ENCODE assay signal across 8 cellular contexts in the genomic region with DNA sequence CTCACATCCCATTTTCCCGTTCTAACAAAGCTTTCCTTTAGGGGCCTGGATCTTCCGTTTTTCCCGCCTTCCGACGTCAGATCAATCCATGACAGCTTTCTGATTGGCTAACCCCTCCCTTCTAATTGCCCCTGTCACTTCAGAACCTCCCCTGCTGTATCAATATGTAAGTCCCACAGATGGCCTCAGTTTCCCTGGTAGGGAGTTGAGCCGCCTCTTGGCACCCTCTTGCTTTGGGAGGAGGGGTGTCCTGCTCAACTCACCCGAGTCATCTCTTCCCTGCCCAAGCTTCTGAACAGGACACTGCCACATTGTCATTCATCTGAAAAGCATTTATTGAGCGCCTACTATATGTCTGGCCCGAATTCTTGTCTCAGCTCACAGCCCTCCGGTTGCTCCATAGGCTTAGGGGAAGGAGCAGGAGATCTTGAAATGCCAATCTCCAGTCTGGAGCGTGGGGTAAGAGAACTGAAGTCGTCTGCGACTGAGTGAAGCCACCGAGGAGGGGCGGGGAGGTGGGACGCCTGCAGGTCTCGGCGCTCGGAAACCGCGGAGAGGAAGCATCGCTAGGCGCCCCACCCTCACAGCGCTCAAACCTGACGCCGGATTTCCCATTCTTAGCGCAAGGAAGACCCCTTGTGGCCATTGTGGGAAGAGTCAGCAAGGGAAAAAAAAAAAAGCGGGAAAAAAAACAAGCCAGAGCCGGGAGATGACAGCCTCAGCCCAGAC. TPM values are rescaled to one million over a fixed set of nuclear protein-coding genes. Genes with fewer than 3 reads are reported as not detected.
A peak's percentile ranks its signal among the peaks of the same experiment; 100 is the strongest.
DNase-seq lines count a peak whose midpoint lies in the region; ATAC-seq and TF ChIP-seq lines count a peak whose summit lies in the region.

No MANE protein-coding gene starts in this region.

- H3K27ac ChIP-seq in colonic mucosa (no peak overlapping the region), liver (ENCODE audit: low read depth in 1 of 2, low read length in 2 of 2) (no peak overlapping the region)

- H3K4me3 ChIP-seq in colonic mucosa (peak overlapping the region; percentile 9), liver (ENCODE audit: low read depth in 1 of 3, low read length in 3 of 3) (peak overlapping the region in 1 of 3 donors; percentile 21)

- TF ChIP-seq RAD21 in liver (IDR thresholded peaks at IDR 0.05) = peak; percentile 74 to 77

- DNase-seq in DMS 273 treated with DMSO at 0.1 percent for 48 hours (lab: John Stamatoyannopoulos, UW) = peak; percentile 40
- DNase-seq in NCI-H526 (lab: John Stamatoyannopoulos, UW) = peak; percentile 94 to 97
- DNase-seq in activated CD4-positive, alpha-beta T cell treated with anti-CD3 and anti-CD28 coated beads for 48 hours = peak; percentile 80
- DNase-seq in colonic mucosa = peak; percentile 77
- peak; percentile 68 for DNase-seq in stimulated activated CD4-positive, alpha-beta T cell treated with anti-CD3 and anti-CD28 coated beads, Interleukin-4, amount 100 ng/mL, for 1 hour

- intact Hi-C loops in colonic mucosa (cut with DNase I) = no loop called here

- 7% methylated on average over 29 of the region's 29 CpGs for WGBS in liver

- no peak overlapping the region for H3K9ac ChIP-seq in colonic mucosa (ENCODE audit: low read depth in 2 of 2, low read length in 2 of 2)
- H3K9ac ChIP-seq in liver (ENCODE audit: low read depth in 1 of 2, low read length in 2 of 2) = no peak overlapping the region

- no peaks in the 10 kb centered on the region for H3K9me3 ChIP-seq in colonic mucosa
- no peaks in the 10 kb centered on the region for H3K9me3 ChIP-seq in liver (ENCODE audit: control insufficient read depth in 4 of 4, low read length in 3 of 4)

- H3K4me1 ChIP-seq in colonic mucosa (peaks cover 21% of the 10 kb centered on the region), liver (ENCODE audit: control insufficient read depth in 4 of 4, insufficient read depth in 4 of 4, low read length in 3 of 4) (peaks cover 0 to 20% (median 10%) of the 10 kb centered on the region in 4 donors)

- TF ChIP-seq CTCF in colonic mucosa (IDR thresholded peaks at IDR 0.05) (peak; percentile 60), liver (IDR thresholded peaks at IDR 0.05; ENCODE audit: low read depth, low read length, missing input control) (peak; percentile 72)

- H3K27me3 ChIP-seq in colonic mucosa = peaks cover 52% of the 10 kb centered on the region
- H3K27me3 ChIP-seq in liver (ENCODE audit: control insufficient read depth in 4 of 4, insufficient read depth in 4 of 4, low read length in 3 of 4) = peaks cover 0 to 5% (median 3%) of the 10 kb centered on the region in 4 donors

- ATAC-seq in HG03432 (IDR thresholded peaks at IDR 0.05; ENCODE audit: unreplicated experiment) = peak; percentile 31
- ATAC-seq in HG03175 (IDR thresholded peaks at IDR 0.05; ENCODE audit: unreplicated experiment) = no peak

- H3K36me3 ChIP-seq in colonic mucosa = no peaks in the 10 kb centered on the region
- no peaks in the 10 kb centered on the region for H3K36me3 ChIP-seq in liver (ENCODE audit: control insufficient read depth in 4 of 4, insufficient read depth in 3 of 4, low read depth in 1 of 4, low read length in 3 of 4)

TF ChIP-seq in liver, 16 proteins besides CTCF, POLR2A, EP300 and RAD21:
- no peak for TF ChIP-seq JUND (IDR thresholded peaks at IDR 0.05)
- TF ChIP-seq, protein P1, sequence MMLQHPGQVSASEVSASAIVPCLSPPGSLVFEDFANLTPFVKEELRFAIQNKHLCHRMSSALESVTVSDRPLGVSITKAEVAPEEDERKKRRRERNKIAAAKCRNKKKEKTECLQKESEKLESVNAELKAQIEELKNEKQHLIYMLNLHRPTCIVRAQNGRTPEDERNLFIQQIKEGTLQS (IDR thresholded peaks at IDR 0.05) = no peak
- TF ChIP-seq, protein P2, sequence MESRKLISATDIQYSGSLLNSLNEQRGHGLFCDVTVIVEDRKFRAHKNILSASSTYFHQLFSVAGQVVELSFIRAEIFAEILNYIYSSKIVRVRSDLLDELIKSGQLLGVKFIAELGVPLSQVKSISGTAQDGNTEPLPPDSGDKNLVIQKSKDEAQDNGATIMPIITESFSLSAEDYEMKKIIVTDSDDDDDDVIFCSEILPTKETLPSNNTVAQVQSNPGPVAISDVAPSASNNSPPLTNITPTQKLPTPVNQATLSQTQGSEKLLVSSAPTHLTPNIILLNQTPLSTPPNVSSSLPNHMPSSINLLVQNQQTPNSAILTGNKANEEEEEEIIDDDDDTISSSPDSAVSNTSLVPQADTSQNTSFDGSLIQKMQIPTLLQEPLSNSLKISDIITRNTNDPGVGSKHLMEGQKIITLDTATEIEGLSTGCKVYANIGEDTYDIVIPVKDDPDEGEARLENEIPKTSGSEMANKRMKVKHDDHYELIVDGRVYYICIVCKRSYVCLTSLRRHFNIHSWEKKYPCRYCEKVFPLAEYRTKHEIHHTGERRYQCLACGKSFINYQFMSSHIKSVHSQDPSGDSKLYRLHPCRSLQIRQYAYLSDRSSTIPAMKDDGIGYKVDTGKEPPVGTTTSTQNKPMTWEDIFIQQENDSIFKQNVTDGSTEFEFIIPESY (IDR thresholded peaks at IDR 0.05) = no peak
- TF ChIP-seq TAF1 (conservative IDR thresholded peaks at IDR 0.05) = no peak
- no peak for TF ChIP-seq HNF4A (conservative IDR thresholded peaks at IDR 0.05)
- no peak for TF ChIP-seq EGR1 (IDR thresholded peaks at IDR 0.05; ENCODE audit: low read depth in 2 of 2)
- TF ChIP-seq SP1 (IDR thresholded peaks at IDR 0.05) = no peak
- TF ChIP-seq FOXA2 (IDR thresholded peaks at IDR 0.05) = no peak
- TF ChIP-seq YY1 (IDR thresholded peaks at IDR 0.05) = no peak
- TF ChIP-seq, protein P3, sequence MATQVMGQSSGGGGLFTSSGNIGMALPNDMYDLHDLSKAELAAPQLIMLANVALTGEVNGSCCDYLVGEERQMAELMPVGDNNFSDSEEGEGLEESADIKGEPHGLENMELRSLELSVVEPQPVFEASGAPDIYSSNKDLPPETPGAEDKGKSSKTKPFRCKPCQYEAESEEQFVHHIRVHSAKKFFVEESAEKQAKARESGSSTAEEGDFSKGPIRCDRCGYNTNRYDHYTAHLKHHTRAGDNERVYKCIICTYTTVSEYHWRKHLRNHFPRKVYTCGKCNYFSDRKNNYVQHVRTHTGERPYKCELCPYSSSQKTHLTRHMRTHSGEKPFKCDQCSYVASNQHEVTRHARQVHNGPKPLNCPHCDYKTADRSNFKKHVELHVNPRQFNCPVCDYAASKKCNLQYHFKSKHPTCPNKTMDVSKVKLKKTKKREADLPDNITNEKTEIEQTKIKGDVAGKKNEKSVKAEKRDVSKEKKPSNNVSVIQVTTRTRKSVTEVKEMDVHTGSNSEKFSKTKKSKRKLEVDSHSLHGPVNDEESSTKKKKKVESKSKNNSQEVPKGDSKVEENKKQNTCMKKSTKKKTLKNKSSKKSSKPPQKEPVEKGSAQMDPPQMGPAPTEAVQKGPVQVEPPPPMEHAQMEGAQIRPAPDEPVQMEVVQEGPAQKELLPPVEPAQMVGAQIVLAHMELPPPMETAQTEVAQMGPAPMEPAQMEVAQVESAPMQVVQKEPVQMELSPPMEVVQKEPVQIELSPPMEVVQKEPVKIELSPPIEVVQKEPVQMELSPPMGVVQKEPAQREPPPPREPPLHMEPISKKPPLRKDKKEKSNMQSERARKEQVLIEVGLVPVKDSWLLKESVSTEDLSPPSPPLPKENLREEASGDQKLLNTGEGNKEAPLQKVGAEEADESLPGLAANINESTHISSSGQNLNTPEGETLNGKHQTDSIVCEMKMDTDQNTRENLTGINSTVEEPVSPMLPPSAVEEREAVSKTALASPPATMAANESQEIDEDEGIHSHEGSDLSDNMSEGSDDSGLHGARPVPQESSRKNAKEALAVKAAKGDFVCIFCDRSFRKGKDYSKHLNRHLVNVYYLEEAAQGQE (IDR thresholded peaks at IDR 0.05) = no peak
- TF ChIP-seq GABPA (IDR thresholded peaks at IDR 0.05 in 1 of 2, conservative IDR thresholded peaks at IDR 0.05 in 1 of 2) = no peak
- TF ChIP-seq FOXA1 (IDR thresholded peaks at IDR 0.05) = no peak
- TF ChIP-seq, protein P4, sequence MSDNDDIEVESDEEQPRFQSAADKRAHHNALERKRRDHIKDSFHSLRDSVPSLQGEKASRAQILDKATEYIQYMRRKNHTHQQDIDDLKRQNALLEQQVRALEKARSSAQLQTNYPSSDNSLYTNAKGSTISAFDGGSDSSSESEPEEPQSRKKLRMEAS (IDR thresholded peaks at IDR 0.05) = no peak
- no peak for TF ChIP-seq HNF4G (IDR thresholded peaks at IDR 0.05)
- TF ChIP-seq RXRA (IDR thresholded peaks at IDR 0.05) = no peak
- TF ChIP-seq NR2F2 (IDR thresholded peaks at IDR 0.05) = no peak

RNA-seq across cellular contexts. Expression of a gene that starts 28.0 kb away (rescaled TPM):
- total RNA-seq in colonic mucosa (10 to 100 TPM; 22.0 to 31.0 TPM), liver (10 to 100 TPM; 17.6 to 22.9 TPM)
- polyA plus RNA-seq in liver = 10 to 100 TPM; 28.0 to 42.9 TPM

Comparison
In these comparisons a context has a peak if more than half of its experiments do, and no peak if none do; other contexts are left out.
1. DNase-seq: peak in every context shown above with its lines; median percentile 96 in NCI-H526; 80 in activated CD4-positive, alpha-beta T cell treated with anti-CD3 and anti-CD28 coated beads for 48 hours; 77 in colonic mucosa; 68 in stimulated activated CD4-positive, alpha-beta T cell treated with anti-CD3 and anti-CD28 coated beads, Interleukin-4, amount 100 ng/mL, for 1 hour; 40 in DMS 273 treated with DMSO at 0.1 percent for 48 hours.